ENCODE assay signal across 12 cellular contexts in genomic region chr22:31093956-31094622, GRCh38. TPM values are rescaled to one million over a fixed set of nuclear protein-coding genes. Genes with fewer than 3 reads are reported as not detected.
DNase-seq lines count a peak whose midpoint lies in the region; ATAC-seq and TF ChIP-seq lines count a peak whose summit lies in the region.
"Had no signal": no experiment of that assay in that cellular context is flagged by ENCODE, and none has a peak within 500 bp of the region (broad histone marks: within the 10 kb centered on the region; RNA-seq: fewer than 3 reads in every experiment).

No MANE protein-coding gene starts in this region.

- no peaks in the 10 kb centered on the region for H3K9me3 ChIP-seq in tibial nerve

- H3K4me3 ChIP-seq in tibial nerve: no peak overlapping the region

- H3K27me3 ChIP-seq in tibial nerve: no peaks in the 10 kb centered on the region

- WGBS in tibial nerve, 2 donors: 59 to 63% methylated on average over 5 of the region's 5 CpGs

- H3K36me3 ChIP-seq in tibial nerve: peaks cover 6 to 99% (median 17%) of the 10 kb centered on the region in 3 donors

- H3K4me1 ChIP-seq in tibial nerve: peaks cover 0 to 42% (median 34%) of the 10 kb centered on the region in 4 donors

- no peak for TF ChIP-seq CTCF in tibial nerve (IDR thresholded peaks at IDR 0.05)

- ATAC-seq in HG03045 (IDR thresholded peaks at IDR 0.05; ENCODE audit: unreplicated experiment): no peak
- ATAC-seq: stimulated activated naive CD8-positive, alpha-beta T cell treated with anti-CD3 and anti-CD28 coated beads, Interleukin-15, amount 100 ng/mL, for 72 hours had no signal

- H3K27ac ChIP-seq in cingulate gyrus (ENCODE audit: low read depth, low read length) (peak overlapping the region; percentile 32), tibial nerve (peak overlapping the region in 3 of 4 donors; percentile 42 to 99 (median 98))
- H3K27ac ChIP-seq: epithelial cell of prostate had no signal

- DNase-seq in NCI-H1694 (lab: John Stamatoyannopoulos, UW) (peak; percentile 54), midbrain (lab: John Stamatoyannopoulos, UW) (peak; percentile 11), tibial nerve (ENCODE audit: low spot score in 2 of 2) (no peak), GM19238 (ENCODE audit: insufficient read length, low spot score) (no peak), NCI-H524 (lab: John Stamatoyannopoulos, UW) (no peak)
- DNase-seq: activated T-cell treated with anti-CD3 and anti-CD28 coated beads, Interleukin-2, amount 50 U/mL, for 24 hours; CD8-positive, alpha-beta memory T cell; mesenchymal stem cell; stimulated activated naive CD8-positive, alpha-beta T cell treated with anti-CD3 and anti-CD28 coated beads, Interleukin-15, amount 100 ng/mL, for 72 hours had no signal

- TF ChIP-seq EP300 in tibial nerve (IDR thresholded peaks at IDR 0.05): no peak

- no peak for TF ChIP-seq POLR2A in tibial nerve (IDR thresholded peaks at IDR 0.05)

RNA-seq across cellular contexts. Expression of gene SMTN, which starts 13.0 kb away (rescaled TPM):
- 100 to 1,000 TPM; 173 to 294 (median 253) TPM for total RNA-seq in tibial nerve

RNA-seq across cellular contexts. Expression of gene SELENOM, which starts 13.3 kb away (rescaled TPM):
- total RNA-seq in tibial nerve: 100 to 1,000 TPM; 591 to 706 (median 650) TPM

RNA-seq across cellular contexts. Expression of gene INPP5J, which starts 28.7 kb away (rescaled TPM):
- 1 to 10 TPM in 1 of 4 donors, under 1 TPM in 3; 0.20 to 1.0 (median 0.67) TPM for total RNA-seq in tibial nerve

RNA-seq across cellular contexts. Expression of gene PLA2G3, which starts 46.2 kb away (rescaled TPM):
- total RNA-seq in tibial nerve: not detected
- total RNA-seq: CD8-positive, alpha-beta memory T cell had no signal

Comparison
In these comparisons a context has a peak if more than half of its experiments do, and no peak if none do; other contexts are left out.
1. DNase-seq: peak in NCI-H1694 (single experiment) and midbrain (single experiment); none in tibial nerve (0 of 2), GM19238 (single experiment) and NCI-H524 (0 of 2).